In the genomic region with DNA sequence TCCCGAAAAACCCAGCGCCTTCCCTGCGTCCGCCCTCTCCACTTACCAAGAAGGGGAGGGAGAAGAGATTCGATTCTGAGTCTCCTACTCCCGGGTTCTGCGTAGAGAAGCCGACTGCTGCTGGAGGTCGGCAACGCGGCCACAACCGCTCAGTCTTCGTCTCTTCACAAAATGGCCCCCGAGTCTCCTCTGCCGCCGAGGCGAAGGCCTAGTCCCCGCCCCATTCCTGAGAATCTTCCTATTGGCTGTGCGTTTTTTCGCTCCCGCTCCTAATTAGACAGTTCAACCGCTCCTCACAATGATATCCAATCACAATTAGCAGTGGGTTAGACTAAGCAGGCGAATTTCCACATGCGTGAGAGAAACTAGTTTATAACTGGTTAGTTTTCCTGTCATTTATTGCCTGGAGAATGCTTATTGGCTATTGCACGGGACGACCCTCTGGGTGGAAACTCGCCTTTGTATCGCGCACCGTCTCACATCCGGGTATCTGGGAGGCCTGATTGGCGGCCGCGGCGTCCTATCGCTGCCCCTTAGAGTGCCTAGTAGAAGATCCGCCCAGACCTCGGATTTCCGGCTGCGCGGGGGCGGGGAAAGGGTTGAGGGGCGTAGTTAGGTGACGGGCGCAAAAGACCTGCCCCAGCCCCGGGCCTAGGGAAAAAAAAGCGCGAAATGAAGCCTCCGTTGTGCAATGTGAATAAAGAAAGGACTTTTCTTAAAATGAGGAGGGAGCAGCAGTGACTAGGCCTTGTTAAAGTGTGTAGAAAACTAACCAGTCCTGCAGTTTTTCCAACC, we compare ENCODE assay signal across 2 cellular contexts.
TF ChIP-seq lines count a peak whose summit lies in the region.

Gene HNRNPC, minus strand, starts transcription at position 191 of the 795 bp plus-strand sequence. CDS start 35,249 bp downstream, outside the sequence.

TF ChIP-seq in IMR-90, 13 proteins besides CTCF, POLR2A, EP300 and RAD21:
- TF ChIP-seq MAZ (IDR thresholded peaks at IDR 0.05; ENCODE audit: borderline replicate concordance, low read depth, low read length) (peak; percentile 67; the same call in 1 of the 2 replicates), MAFK (IDR thresholded peaks at IDR 0.05; ENCODE audit: low read depth, low read length) (0 out of 2 replicates have a peak, but pooled peaks have one; percentile 33), MXI1 (IDR thresholded peaks at IDR 0.05; ENCODE audit: borderline replicate concordance, low read depth, low read length) (no peak; the same call in 1 of the 2 replicates), USF2 (IDR thresholded peaks at IDR 0.05; ENCODE audit: low read depth, low read length) (no peak), FOS (IDR thresholded peaks at IDR 0.05; ENCODE audit: low read depth, low read length) (peak; percentile 98), NFE2L2 (IDR thresholded peaks at IDR 0.05; ENCODE audit: low read depth, low read length) (no peak), CHD1 (IDR thresholded peaks at IDR 0.05; ENCODE audit: low read depth, low read length) (peak; percentile 98), RCOR1 (IDR thresholded peaks at IDR 0.05; ENCODE audit: insufficient replicate concordance, low read length) (no peak), SMC3 (IDR thresholded peaks at IDR 0.05; ENCODE audit: low read depth, low read length) (no peak), BHLHE40 (IDR thresholded peaks at IDR 0.05; ENCODE audit: low read depth, low read length) (no peak), CEBPB (IDR thresholded peaks at IDR 0.05; ENCODE audit: low read depth, low read length) (peak; percentile 78), RFX5 (IDR thresholded peaks at IDR 0.05; ENCODE audit: low read depth, low read length) (no peak)
- TF ChIP-seq, protein P1, sequence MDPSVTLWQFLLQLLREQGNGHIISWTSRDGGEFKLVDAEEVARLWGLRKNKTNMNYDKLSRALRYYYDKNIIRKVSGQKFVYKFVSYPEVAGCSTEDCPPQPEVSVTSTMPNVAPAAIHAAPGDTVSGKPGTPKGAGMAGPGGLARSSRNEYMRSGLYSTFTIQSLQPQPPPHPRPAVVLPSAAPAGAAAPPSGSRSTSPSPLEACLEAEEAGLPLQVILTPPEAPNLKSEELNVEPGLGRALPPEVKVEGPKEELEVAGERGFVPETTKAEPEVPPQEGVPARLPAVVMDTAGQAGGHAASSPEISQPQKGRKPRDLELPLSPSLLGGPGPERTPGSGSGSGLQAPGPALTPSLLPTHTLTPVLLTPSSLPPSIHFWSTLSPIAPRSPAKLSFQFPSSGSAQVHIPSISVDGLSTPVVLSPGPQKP (IDR thresholded peaks at IDR 0.05; ENCODE audit: borderline replicate concordance, low read depth, low read length), result no peak

TF ChIP-seq in endothelial cell of umbilical vein, 7 proteins besides CTCF, POLR2A, EP300 and RAD21:
- TF ChIP-seq GATA2 (IDR thresholded peaks at IDR 0.05; ENCODE audit: insufficient read depth, insufficient read length, low read depth, low read length) (no peak), POLR2AphosphoS5 (IDR thresholded peaks at IDR 0.05; ENCODE audit: insufficient read depth, low read depth, low read length) (peak; percentile 87)
